16 cellular contexts compared by ENCODE assay signal in the genomic region with DNA sequence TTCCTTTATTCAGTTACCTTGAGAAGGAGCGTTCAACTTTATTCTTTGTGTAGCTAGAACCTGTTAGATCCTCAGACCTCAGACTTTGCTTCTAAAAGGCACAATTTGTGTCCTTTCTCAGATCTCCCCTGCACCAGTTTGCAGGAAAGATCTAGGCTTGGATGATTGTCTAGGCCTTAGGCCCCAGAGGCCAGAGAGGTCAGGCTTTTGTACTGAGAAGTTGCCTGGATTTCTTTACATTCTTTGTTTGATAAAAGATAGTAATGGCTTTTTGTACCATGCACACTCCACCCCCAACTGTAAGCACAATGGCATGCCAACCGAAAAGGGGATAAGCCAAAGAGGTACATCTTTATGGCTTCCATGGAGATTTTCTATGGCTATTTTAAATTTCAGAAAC.
DNase-seq lines count a peak whose midpoint lies in the region; ATAC-seq and TF ChIP-seq lines count a peak whose summit lies in the region.
"Had no signal": no experiment of that assay in that cellular context is flagged by ENCODE, and none has a peak within 500 bp of the region (broad histone marks: within the 10 kb centered on the region; RNA-seq: fewer than 3 reads in every experiment).

No MANE protein-coding gene starts in this region.

- DNase-seq in GM23338 (ENCODE audit: low spot score) (no peak), ecto neural progenitor cell (ENCODE audit: low spot score) (peak; percentile 53), nephron progenitor cell (no peak), tibial artery (no peak)
- DNase-seq in activated T-cell treated with anti-CD3 and anti-CD28 coated beads, Interleukin-2, amount 50 U/mL, for 24 hours, result no peak
- DNase-seq: BE2C; CD4-positive, alpha-beta memory T cell; COR-L47; DMS153; DMS79 treated with DMSO at 0.1 percent for 48 hours; EL had no signal

- H3K27me3 ChIP-seq in GM23338 (ENCODE audit: insufficient read depth) (no peaks in the 10 kb centered on the region), tibial artery (no peaks in the 10 kb centered on the region)
- H3K27me3 ChIP-seq: BE2C had no signal

- ATAC-seq in GM23338, result no peak
- ATAC-seq in HG03342 (IDR thresholded peaks at IDR 0.05; ENCODE audit: unreplicated experiment), result no peak
- no peak for ATAC-seq in HG02938 (IDR thresholded peaks at IDR 0.05; ENCODE audit: unreplicated experiment)
- ATAC-seq: HCT116, HepG2 had no signal

- no peak overlapping the region for H3K4me3 Mint-ChIP-seq in GM23338
- H3K4me3 Mint-ChIP-seq in nephron progenitor cell, result no peak overlapping the region
- no peak overlapping the region for H3K4me3 Mint-ChIP-seq in activated T-cell treated with anti-CD3 and anti-CD28 coated beads, Interleukin-2, amount 50 U/mL, for 24 hours
- H3K4me3 Mint-ChIP-seq: CD4-positive, alpha-beta memory T cell had no signal

- H3K9me2 ChIP-seq in GM23338 (ENCODE audit: insufficient read depth), result no peaks in the 10 kb centered on the region

- no peak overlapping the region for H3K4me2 ChIP-seq in GM23338

- no peaks in the 10 kb centered on the region for H3K4me1 ChIP-seq in GM23338 (ENCODE audit: insufficient read depth)
- peaks cover 0 to 60% (median 9%) of the 10 kb centered on the region in 4 donors for H3K4me1 ChIP-seq in tibial artery
- H3K4me1 ChIP-seq: BE2C had no signal

- intact Hi-C loops in tibial artery (cut with DNase I; ENCODE audit: low total_unique reads), result no loop called here

- no peaks in the 10 kb centered on the region for H3K9me3 ChIP-seq in tibial artery
- H3K9me3 ChIP-seq: BE2C had no signal

- peak overlapping the region; percentile 82 for H2AFZ ChIP-seq in GM23338

- no peak overlapping the region for H3K27ac ChIP-seq in GM23338 (ENCODE audit: low read depth)
- H3K27ac ChIP-seq in tibial artery, result peak overlapping the region; percentile 42 to 55
- H3K27ac ChIP-seq: C4-2B had no signal

- H3K36me3 ChIP-seq in GM23338 (ENCODE audit: insufficient read depth) (no peaks in the 10 kb centered on the region), tibial artery (no peaks in the 10 kb centered on the region)
- H3K36me3 ChIP-seq: BE2C had no signal

- no peak for TF ChIP-seq CTCF in GM23338 (conservative IDR thresholded peaks at IDR 0.05; ENCODE audit: low read depth in 2 of 2)
- no peak for TF ChIP-seq CTCF in nephron progenitor cell (IDR thresholded peaks at IDR 0.05)
- no peak for TF ChIP-seq CTCF in tibial artery (IDR thresholded peaks at IDR 0.05)

- H3K27me3 Mint-ChIP-seq in GM23338 (ENCODE audit: insufficient read depth, low read depth, poor library complexity) (no peaks in the 10 kb centered on the region), nephron progenitor cell (ENCODE audit: low read depth, poor library complexity) (no peaks in the 10 kb centered on the region)
- no peaks in the 10 kb centered on the region for H3K27me3 Mint-ChIP-seq in activated T-cell treated with anti-CD3 and anti-CD28 coated beads, Interleukin-2, amount 50 U/mL, for 24 hours
- H3K27me3 Mint-ChIP-seq: CD4-positive, alpha-beta memory T cell had no signal

- no peaks in the 10 kb centered on the region for H3F3A ChIP-seq in GM23338 (replicated peaks; ENCODE audit: low read depth)

- H3K9me3 Mint-ChIP-seq in GM23338 (no peaks in the 10 kb centered on the region), nephron progenitor cell (no peaks in the 10 kb centered on the region)
- H3K9me3 Mint-ChIP-seq in activated T-cell treated with anti-CD3 and anti-CD28 coated beads, Interleukin-2, amount 50 U/mL, for 24 hours, result no peaks in the 10 kb centered on the region
- H3K9me3 Mint-ChIP-seq: CD4-positive, alpha-beta memory T cell had no signal

- H3K4me3 ChIP-seq in GM23338 (no peak overlapping the region), tibial artery (no peak overlapping the region)

- no peaks in the 10 kb centered on the region for H4K20me1 ChIP-seq in GM23338 (replicated peaks; ENCODE audit: insufficient read depth)

- H3K79me2 ChIP-seq in GM23338 (replicated peaks; ENCODE audit: insufficient read depth), result no peaks in the 10 kb centered on the region

- no peaks in the 10 kb centered on the region for H3K4me1 Mint-ChIP-seq in GM23338
- H3K4me1 Mint-ChIP-seq in nephron progenitor cell, result peaks cover 72% of the 10 kb centered on the region
- no peaks in the 10 kb centered on the region for H3K4me1 Mint-ChIP-seq in activated T-cell treated with anti-CD3 and anti-CD28 coated beads, Interleukin-2, amount 50 U/mL, for 24 hours (ENCODE audit: low read depth)
- H3K4me1 Mint-ChIP-seq: CD4-positive, alpha-beta memory T cell had no signal

- H3K36me3 Mint-ChIP-seq in GM23338 (ENCODE audit: low read depth) (no peaks in the 10 kb centered on the region), nephron progenitor cell (ENCODE audit: low read depth) (no peaks in the 10 kb centered on the region)
- no peaks in the 10 kb centered on the region for H3K36me3 Mint-ChIP-seq in activated T-cell treated with anti-CD3 and anti-CD28 coated beads, Interleukin-2, amount 50 U/mL, for 24 hours (ENCODE audit: low read depth)
- H3K36me3 Mint-ChIP-seq: CD4-positive, alpha-beta memory T cell had no signal

- H3K27ac Mint-ChIP-seq in GM23338 (no peak overlapping the region), nephron progenitor cell (peak overlapping the region; percentile 95)
- no peak overlapping the region for H3K27ac Mint-ChIP-seq in activated T-cell treated with anti-CD3 and anti-CD28 coated beads, Interleukin-2, amount 50 U/mL, for 24 hours
- H3K27ac Mint-ChIP-seq: CD4-positive, alpha-beta memory T cell had no signal

TF ChIP-seq in GM23338, 12 proteins besides CTCF, POLR2A, EP300 and RAD21:
- no peak for TF ChIP-seq POLR2AphosphoS5 (IDR thresholded peaks at IDR 0.05; ENCODE audit: low read depth)
TF ChIP-seq in GM23338: peak in this region for 0.
